ENCODE assay signal across 9 cellular contexts in genomic region chr12:48978741-48979601, GRCh38. TPM values are rescaled to one million over a fixed set of nuclear protein-coding genes. Genes with fewer than 3 reads are reported as not detected.
A peak's percentile ranks its signal among the peaks of the same experiment; 100 is the strongest.
DNase-seq lines count a peak whose midpoint lies in the region; ATAC-seq and TF ChIP-seq lines count a peak whose summit lies in the region.
"Had no signal": no experiment of that assay in that cellular context is flagged by ENCODE, and none has a peak within 500 bp of the region (broad histone marks: within the 10 kb centered on the region; RNA-seq: fewer than 3 reads in every experiment).

No MANE protein-coding gene starts in this region.

- H4K20me1 ChIP-seq in MM.1S (ENCODE audit: insufficient read depth, low read length), result no peaks in the 10 kb centered on the region

- peak overlapping the region; percentile 46; the same call in 1 of the 2 replicates for H2AFZ ChIP-seq in MM.1S (ENCODE audit: low read length)
- peak overlapping the region; percentile 73 for H2AFZ ChIP-seq in neuronal stem cell (ENCODE audit: low read length)

- peak overlapping the region; percentile 80 for H2BK5ac ChIP-seq in neuronal stem cell (ENCODE audit: low read length)

- H3K4ac ChIP-seq in neuronal stem cell (ENCODE audit: low read length), result no peak overlapping the region

- no peak for TF ChIP-seq CTCF in MM.1S (IDR thresholded peaks at IDR 0.05; ENCODE audit: low read length)
- no peak for TF ChIP-seq CTCF in dorsolateral prefrontal cortex (IDR thresholded peaks at IDR 0.05 in 54 of 56, conservative IDR thresholded peaks at IDR 0.05 in 2 of 56; ENCODE audit: low read depth in 1 of 56, partially characterized antibody in 56 of 56)

- H3K9me3 ChIP-seq in CD4-positive, alpha-beta memory T cell (ENCODE audit: control insufficient read depth in 1 of 2, low read length in 2 of 2), result no peaks in the 10 kb centered on the region
- H3K9me3 ChIP-seq in MM.1S (replicated peaks; ENCODE audit: insufficient read depth, low read length) (no peaks in the 10 kb centered on the region), neuronal stem cell (replicated peaks in 1 of 2; ENCODE audit: control insufficient read depth in 2 of 2, insufficient read depth in 1 of 2, low read depth in 1 of 2, low read length in 2 of 2) (peaks cover 0 to 5% of the 10 kb centered on the region in 2 donors)

- intact Hi-C loops in CD4-positive, alpha-beta memory T cell (cut with micrococcal nuclease), result loop anchor here (1.0 to 5.0 kb wide), 3 partner anchors 22 to 77 kb away; partner anchors contain the start of genes ARF3 and FKBP11
- intact Hi-C loops in dorsolateral prefrontal cortex (cut with DNase I), result no loop called here

- H3K9ac ChIP-seq in MM.1S (ENCODE audit: low read length) (no peak overlapping the region), neuronal stem cell (ENCODE audit: low read depth, low read length, poor library complexity) (peak overlapping the region; percentile 50)

- H3K9me2 ChIP-seq in MM.1S (replicated peaks; ENCODE audit: insufficient read depth, low read length), result no peaks in the 10 kb centered on the region

- peak overlapping the region; percentile 29 for H3K27ac ChIP-seq in CD4-positive, alpha-beta memory T cell (ENCODE audit: low read depth, low read length)
- H3K27ac ChIP-seq in MM.1S (ENCODE audit: low read length) (no peak overlapping the region), dorsolateral prefrontal cortex (no peak overlapping the region), neuronal stem cell (replicated peaks; ENCODE audit: low read length) (no peak overlapping the region)

- H3K27me3 ChIP-seq in CD4-positive, alpha-beta memory T cell (ENCODE audit: insufficient read depth, low read length), result peaks cover 6% of the 10 kb centered on the region
- H3K27me3 ChIP-seq in MM.1S (replicated peaks; ENCODE audit: insufficient read depth, low read length) (peaks cover 93% of the 10 kb centered on the region), dorsolateral prefrontal cortex (peaks cover 0 to 79% (median 50%) of the 10 kb centered on the region in 45 donors), neuronal stem cell (ENCODE audit: control insufficient read depth in 3 of 3, insufficient read depth in 3 of 3, low read depth in 1 of 3, low read length in 3 of 3) (peaks cover 66 to 98% (median 97%) of the 10 kb centered on the region in 3 experiments)

- peak overlapping the region; percentile 88 for H3K18ac ChIP-seq in neuronal stem cell (ENCODE audit: low read length)

- WGBS in neuronal stem cell (ENCODE audit: extremely low coverage in 2 of 2, insufficient read length in 2 of 2, insufficient replicate concordance in 1 of 2), 2 donors, result no CpG with 5 or more reads among the region's 45 CpGs

- H2BK120ac ChIP-seq in neuronal stem cell (ENCODE audit: low read depth, low read length), result no peak overlapping the region

- peaks cover 0 to 1% of the 10 kb centered on the region in 2 donors for H3K36me3 Mint-ChIP-seq in CD4-positive, alpha-beta memory T cell

- no peak overlapping the region for H4K91ac ChIP-seq in neuronal stem cell (ENCODE audit: low read depth, low read length, poor library complexity)

- H3K4me2 ChIP-seq in MM.1S (ENCODE audit: low read depth, low read length) (peak overlapping the region; percentile 89), neuronal stem cell (ENCODE audit: insufficient read depth, low read length, poor library complexity, severe bottlenecking) (no peak overlapping the region)

- H3F3A ChIP-seq in MM.1S (ENCODE audit: insufficient read depth, low read length), result no peaks in the 10 kb centered on the region

- peaks cover 47% of the 10 kb centered on the region for H3K4me1 ChIP-seq in CD4-positive, alpha-beta memory T cell (ENCODE audit: insufficient read depth, low read length)
- H3K4me1 ChIP-seq in MM.1S (ENCODE audit: low read length) (peaks cover 41% of the 10 kb centered on the region), neuronal stem cell (ENCODE audit: control insufficient read depth in 2 of 2, insufficient read depth in 1 of 2, low read depth in 1 of 2, low read length in 2 of 2) (peaks cover 3 to 15% of the 10 kb centered on the region in 2 donors)

- H3K14ac ChIP-seq in neuronal stem cell (ENCODE audit: low read length), result peak overlapping the region; percentile 56

- no peaks in the 10 kb centered on the region for H3K36me3 ChIP-seq in CD4-positive, alpha-beta memory T cell (ENCODE audit: insufficient read depth, low read length)
- no peaks in the 10 kb centered on the region for H3K36me3 ChIP-seq in MM.1S (replicated peaks; ENCODE audit: insufficient read depth, low read length)
- H3K36me3 ChIP-seq in neuronal stem cell (replicated peaks in 1 of 2; ENCODE audit: control insufficient read depth in 2 of 2, insufficient read depth in 2 of 2, low read length in 2 of 2), result no peaks in the 10 kb centered on the region

- peak overlapping the region; percentile 85 to 91 (median 89) for H3K4me3 Mint-ChIP-seq in CD4-positive, alpha-beta memory T cell

- no peak overlapping the region for H2BK12ac ChIP-seq in neuronal stem cell (ENCODE audit: low read length)

- H3K9me3 Mint-ChIP-seq in CD4-positive, alpha-beta memory T cell, result peaks cover 0 to 13% (median 0%) of the 10 kb centered on the region in 8 donors

- CTCF ChIA-PET in CD4-positive, alpha-beta memory T cell (lab: Charles Lee; ENCODE audit: partially characterized antibody), result interaction anchor here (0.6 to 13.4 kb wide), 20 partner anchors 11 to 126 kb away, joined by 3 to 244 read pairs (median 6); partner anchors contain the start of genes ARF3, DDN, DDX23 and FKBP11

- POLR2A ChIA-PET in CD4-positive, alpha-beta memory T cell (lab: Charles Lee; ENCODE audit: partially characterized antibody), result interaction anchor here (0.7 to 6.4 kb wide), 18 partner anchors 9 to 262 kb away, joined by 3 to 55 read pairs (median 5); partner anchors contain the start of genes ARF3, DDN, DDX23 and FKBP11

- no peak for ATAC-seq in HG03520 (IDR thresholded peaks at IDR 0.05; ENCODE audit: unreplicated experiment)

- H4K8ac ChIP-seq in neuronal stem cell (ENCODE audit: low read depth, low read length), result no peak overlapping the region

- DNase-seq in CD4-positive, alpha-beta memory T cell, result peak in 1 of 5 donors; percentile 55
- DNase-seq in MM.1S (no peak), dorsolateral prefrontal cortex (no peak), neuronal stem cell (ENCODE audit: low spot score) (no peak), NOMO-1 treated with dmso at 0.1 percent for 144 hours (lab: John Stamatoyannopoulos, UW; ENCODE audit: unreplicated experiment) (no peak), glomerular visceral epithelial cell (ENCODE audit: extremely low spot score) (no peak), SW480 (ENCODE audit: low spot score) (no peak)

- H3K23ac ChIP-seq in neuronal stem cell (ENCODE audit: low read depth, low read length, poor library complexity), result peak overlapping the region; percentile 82

- H3K27ac Mint-ChIP-seq in CD4-positive, alpha-beta memory T cell, result peak overlapping the region; percentile 70 to 96 (median 83)

- H3K4me3 ChIP-seq in CD4-positive, alpha-beta memory T cell (ENCODE audit: low read length in 2 of 2), result peak overlapping the region; percentile 66 to 73
- peak overlapping the region; percentile 52 for H3K4me3 ChIP-seq in MM.1S (ENCODE audit: low read length)
- peak overlapping the region in 52 of 59 donors; percentile 3 to 62 (median 37) for H3K4me3 ChIP-seq in dorsolateral prefrontal cortex
- peak overlapping the region in 1 of 2 donors; percentile 42 for H3K4me3 ChIP-seq in neuronal stem cell (ENCODE audit: low read length in 2 of 2)

- H2AK5ac ChIP-seq in neuronal stem cell (ENCODE audit: low read depth, low read length), result peak overlapping the region; percentile 77

- no peaks in the 10 kb centered on the region for H3K79me1 ChIP-seq in neuronal stem cell (ENCODE audit: low read depth, low read length)

- peak overlapping the region; percentile 51 for H2BK15ac ChIP-seq in neuronal stem cell (ENCODE audit: low read length)

- peaks cover 6 to 17% of the 10 kb centered on the region in 2 donors for H3K27me3 Mint-ChIP-seq in CD4-positive, alpha-beta memory T cell

- no peaks in the 10 kb centered on the region for H3K79me2 ChIP-seq in MM.1S (ENCODE audit: low read length)

- H3K4me1 Mint-ChIP-seq in CD4-positive, alpha-beta memory T cell, result peaks cover 33 to 58% (median 44%) of the 10 kb centered on the region in 4 donors

RNA-seq across cellular contexts. Expression of gene WNT1, which starts 0.8 kb away (rescaled TPM):
- 1 to 10 TPM; 1.8 to 2.8 TPM for total RNA-seq in CD4-positive, alpha-beta memory T cell
- polyA plus RNA-seq in CD4-positive, alpha-beta memory T cell, result 1 to 10 TPM in 1 of 2 donors, under 1 TPM in 1; 0.55 to 1.1 TPM
- total RNA-seq in dorsolateral prefrontal cortex, result under 1 TPM in 6 of 120 experiments, not detected in 114; 0.43 to 0.67 (median 0.55) TPM
- polyA plus RNA-seq in neuronal stem cell (2013, experiment 1 of 2), result 0.11 TPM
- 0.03 TPM for polyA plus RNA-seq in neuronal stem cell (2013, experiment 2 of 2)
- total RNA-seq: temporal lobe had no signal

RNA-seq across cellular contexts. Expression of gene WNT10B, which starts 7.4 kb away (rescaled TPM):
- 10 to 100 TPM; 12.9 to 13.0 TPM for total RNA-seq in CD4-positive, alpha-beta memory T cell
- polyA plus RNA-seq in CD4-positive, alpha-beta memory T cell, result under 1 TPM; 0.56 to 0.72 TPM
- total RNA-seq in dorsolateral prefrontal cortex, result 10 to 100 TPM in 117 of 120 experiments, 1 to 10 TPM in 3; 4.9 to 30.8 (median 18.4) TPM
- 0.04 TPM for polyA plus RNA-seq in neuronal stem cell (2013, experiment 1 of 2)
- polyA plus RNA-seq in neuronal stem cell (2013, experiment 2 of 2), result not detected

RNA-seq across cellular contexts. Expression of gene DDN, which starts 20.2 kb away (rescaled TPM):
- not detected for total RNA-seq in CD4-positive, alpha-beta memory T cell
- not detected for polyA plus RNA-seq in CD4-positive, alpha-beta memory T cell
- total RNA-seq in dorsolateral prefrontal cortex, result 100 to 1,000 TPM in 112 of 120 experiments, 10 to 100 TPM in 8; 34.2 to 277 (median 160) TPM
- polyA plus RNA-seq in neuronal stem cell (2013, experiment 1 of 2), result 0.10 TPM
- 0.07 TPM for polyA plus RNA-seq in neuronal stem cell (2013, experiment 2 of 2)

RNA-seq across cellular contexts. Expression of gene ARF3, which starts 21.7 kb away (rescaled TPM):
- 10 to 100 TPM; 69.8 to 77.5 TPM for total RNA-seq in CD4-positive, alpha-beta memory T cell
- 10 to 100 TPM; 22.6 to 31.2 TPM for polyA plus RNA-seq in CD4-positive, alpha-beta memory T cell
- total RNA-seq in dorsolateral prefrontal cortex, result 100 to 1,000 TPM; 265 to 726 (median 526) TPM
- polyA plus RNA-seq in neuronal stem cell (2013, experiment 1 of 2), result 72.0 TPM
- 77.4 TPM for polyA plus RNA-seq in neuronal stem cell (2013, experiment 2 of 2)

RNA-seq across cellular contexts. Expression of gene PRKAG1, which starts 39.6 kb away (rescaled TPM):
- 10 to 100 TPM; 48.9 to 53.7 TPM for total RNA-seq in CD4-positive, alpha-beta memory T cell
- 10 to 100 TPM; 47.8 to 50.3 TPM for polyA plus RNA-seq in CD4-positive, alpha-beta memory T cell
- 10 to 100 TPM; 26.4 to 67.1 (median 46.4) TPM for total RNA-seq in dorsolateral prefrontal cortex
- polyA plus RNA-seq in neuronal stem cell (2013, experiment 1 of 2), result 36.1 TPM
- 34.4 TPM for polyA plus RNA-seq in neuronal stem cell (2013, experiment 2 of 2)

Comparison
In these comparisons a context has a peak if more than half of its experiments do, and no peak if none do; other contexts are left out.
1. RNA of gene DDN, which starts 20.2 kb away (total RNA-seq): 34.2 to 277 TPM in dorsolateral prefrontal cortex; not detected in CD4-positive, alpha-beta memory T cell; every median in the first group is over 10 times any median in the second.